ENCODE assay signal across 1 cellular context in the genomic region with DNA sequence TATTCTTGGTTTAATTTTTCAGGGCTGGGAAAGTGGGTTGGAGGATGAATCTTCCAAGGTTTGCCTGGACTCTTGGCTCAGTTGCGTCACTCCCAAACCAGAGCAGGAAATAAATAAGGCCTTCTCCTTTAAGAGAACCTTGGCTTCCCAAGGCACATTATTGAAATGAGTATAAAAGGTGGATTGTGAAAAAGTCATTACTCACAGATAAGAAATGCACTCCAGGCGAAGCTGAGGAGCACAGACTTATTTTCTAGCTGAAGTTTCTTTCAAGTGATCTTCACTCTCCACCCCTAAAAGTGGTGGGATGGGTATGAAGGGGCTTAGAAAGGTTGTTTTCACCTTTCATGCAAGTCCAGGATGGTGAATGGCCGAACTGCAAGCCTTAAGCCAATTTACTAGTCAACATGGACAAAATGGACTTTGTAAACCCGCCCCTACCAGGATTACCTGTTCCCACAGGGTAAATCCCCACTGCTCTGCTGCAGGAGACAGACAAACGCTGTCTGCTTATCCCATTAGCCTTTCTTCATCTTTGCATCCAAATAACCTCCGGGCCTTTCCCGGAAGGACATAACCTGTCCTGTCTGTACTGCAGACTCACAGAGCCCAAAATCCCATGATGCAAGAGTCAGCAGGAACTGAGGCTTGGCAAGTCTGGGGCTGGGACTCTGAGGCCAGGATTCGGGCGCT.
TF ChIP-seq lines count a peak whose summit lies in the region.

No MANE protein-coding gene starts in this region.

TF ChIP-seq in GM23338, 12 proteins besides CTCF, POLR2A, EP300 and RAD21:
- no peak for TF ChIP-seq NANOG (IDR thresholded peaks at IDR 0.05; ENCODE audit: borderline replicate concordance)
- no peak for TF ChIP-seq ZNF114 (CRISPR knock-in tag; IDR thresholded peaks at IDR 0.05)
- TF ChIP-seq, protein P1, sequence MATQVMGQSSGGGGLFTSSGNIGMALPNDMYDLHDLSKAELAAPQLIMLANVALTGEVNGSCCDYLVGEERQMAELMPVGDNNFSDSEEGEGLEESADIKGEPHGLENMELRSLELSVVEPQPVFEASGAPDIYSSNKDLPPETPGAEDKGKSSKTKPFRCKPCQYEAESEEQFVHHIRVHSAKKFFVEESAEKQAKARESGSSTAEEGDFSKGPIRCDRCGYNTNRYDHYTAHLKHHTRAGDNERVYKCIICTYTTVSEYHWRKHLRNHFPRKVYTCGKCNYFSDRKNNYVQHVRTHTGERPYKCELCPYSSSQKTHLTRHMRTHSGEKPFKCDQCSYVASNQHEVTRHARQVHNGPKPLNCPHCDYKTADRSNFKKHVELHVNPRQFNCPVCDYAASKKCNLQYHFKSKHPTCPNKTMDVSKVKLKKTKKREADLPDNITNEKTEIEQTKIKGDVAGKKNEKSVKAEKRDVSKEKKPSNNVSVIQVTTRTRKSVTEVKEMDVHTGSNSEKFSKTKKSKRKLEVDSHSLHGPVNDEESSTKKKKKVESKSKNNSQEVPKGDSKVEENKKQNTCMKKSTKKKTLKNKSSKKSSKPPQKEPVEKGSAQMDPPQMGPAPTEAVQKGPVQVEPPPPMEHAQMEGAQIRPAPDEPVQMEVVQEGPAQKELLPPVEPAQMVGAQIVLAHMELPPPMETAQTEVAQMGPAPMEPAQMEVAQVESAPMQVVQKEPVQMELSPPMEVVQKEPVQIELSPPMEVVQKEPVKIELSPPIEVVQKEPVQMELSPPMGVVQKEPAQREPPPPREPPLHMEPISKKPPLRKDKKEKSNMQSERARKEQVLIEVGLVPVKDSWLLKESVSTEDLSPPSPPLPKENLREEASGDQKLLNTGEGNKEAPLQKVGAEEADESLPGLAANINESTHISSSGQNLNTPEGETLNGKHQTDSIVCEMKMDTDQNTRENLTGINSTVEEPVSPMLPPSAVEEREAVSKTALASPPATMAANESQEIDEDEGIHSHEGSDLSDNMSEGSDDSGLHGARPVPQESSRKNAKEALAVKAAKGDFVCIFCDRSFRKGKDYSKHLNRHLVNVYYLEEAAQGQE (IDR thresholded peaks at IDR 0.05; ENCODE audit: unreplicated experiment), result no peak
- no peak for TF ChIP-seq EZH2 (IDR thresholded peaks at IDR 0.05; ENCODE audit: low read depth, unreplicated experiment)
- TF ChIP-seq POLR2AphosphoS5 (IDR thresholded peaks at IDR 0.05; ENCODE audit: low read depth), result no peak
- TF ChIP-seq, protein P2, sequence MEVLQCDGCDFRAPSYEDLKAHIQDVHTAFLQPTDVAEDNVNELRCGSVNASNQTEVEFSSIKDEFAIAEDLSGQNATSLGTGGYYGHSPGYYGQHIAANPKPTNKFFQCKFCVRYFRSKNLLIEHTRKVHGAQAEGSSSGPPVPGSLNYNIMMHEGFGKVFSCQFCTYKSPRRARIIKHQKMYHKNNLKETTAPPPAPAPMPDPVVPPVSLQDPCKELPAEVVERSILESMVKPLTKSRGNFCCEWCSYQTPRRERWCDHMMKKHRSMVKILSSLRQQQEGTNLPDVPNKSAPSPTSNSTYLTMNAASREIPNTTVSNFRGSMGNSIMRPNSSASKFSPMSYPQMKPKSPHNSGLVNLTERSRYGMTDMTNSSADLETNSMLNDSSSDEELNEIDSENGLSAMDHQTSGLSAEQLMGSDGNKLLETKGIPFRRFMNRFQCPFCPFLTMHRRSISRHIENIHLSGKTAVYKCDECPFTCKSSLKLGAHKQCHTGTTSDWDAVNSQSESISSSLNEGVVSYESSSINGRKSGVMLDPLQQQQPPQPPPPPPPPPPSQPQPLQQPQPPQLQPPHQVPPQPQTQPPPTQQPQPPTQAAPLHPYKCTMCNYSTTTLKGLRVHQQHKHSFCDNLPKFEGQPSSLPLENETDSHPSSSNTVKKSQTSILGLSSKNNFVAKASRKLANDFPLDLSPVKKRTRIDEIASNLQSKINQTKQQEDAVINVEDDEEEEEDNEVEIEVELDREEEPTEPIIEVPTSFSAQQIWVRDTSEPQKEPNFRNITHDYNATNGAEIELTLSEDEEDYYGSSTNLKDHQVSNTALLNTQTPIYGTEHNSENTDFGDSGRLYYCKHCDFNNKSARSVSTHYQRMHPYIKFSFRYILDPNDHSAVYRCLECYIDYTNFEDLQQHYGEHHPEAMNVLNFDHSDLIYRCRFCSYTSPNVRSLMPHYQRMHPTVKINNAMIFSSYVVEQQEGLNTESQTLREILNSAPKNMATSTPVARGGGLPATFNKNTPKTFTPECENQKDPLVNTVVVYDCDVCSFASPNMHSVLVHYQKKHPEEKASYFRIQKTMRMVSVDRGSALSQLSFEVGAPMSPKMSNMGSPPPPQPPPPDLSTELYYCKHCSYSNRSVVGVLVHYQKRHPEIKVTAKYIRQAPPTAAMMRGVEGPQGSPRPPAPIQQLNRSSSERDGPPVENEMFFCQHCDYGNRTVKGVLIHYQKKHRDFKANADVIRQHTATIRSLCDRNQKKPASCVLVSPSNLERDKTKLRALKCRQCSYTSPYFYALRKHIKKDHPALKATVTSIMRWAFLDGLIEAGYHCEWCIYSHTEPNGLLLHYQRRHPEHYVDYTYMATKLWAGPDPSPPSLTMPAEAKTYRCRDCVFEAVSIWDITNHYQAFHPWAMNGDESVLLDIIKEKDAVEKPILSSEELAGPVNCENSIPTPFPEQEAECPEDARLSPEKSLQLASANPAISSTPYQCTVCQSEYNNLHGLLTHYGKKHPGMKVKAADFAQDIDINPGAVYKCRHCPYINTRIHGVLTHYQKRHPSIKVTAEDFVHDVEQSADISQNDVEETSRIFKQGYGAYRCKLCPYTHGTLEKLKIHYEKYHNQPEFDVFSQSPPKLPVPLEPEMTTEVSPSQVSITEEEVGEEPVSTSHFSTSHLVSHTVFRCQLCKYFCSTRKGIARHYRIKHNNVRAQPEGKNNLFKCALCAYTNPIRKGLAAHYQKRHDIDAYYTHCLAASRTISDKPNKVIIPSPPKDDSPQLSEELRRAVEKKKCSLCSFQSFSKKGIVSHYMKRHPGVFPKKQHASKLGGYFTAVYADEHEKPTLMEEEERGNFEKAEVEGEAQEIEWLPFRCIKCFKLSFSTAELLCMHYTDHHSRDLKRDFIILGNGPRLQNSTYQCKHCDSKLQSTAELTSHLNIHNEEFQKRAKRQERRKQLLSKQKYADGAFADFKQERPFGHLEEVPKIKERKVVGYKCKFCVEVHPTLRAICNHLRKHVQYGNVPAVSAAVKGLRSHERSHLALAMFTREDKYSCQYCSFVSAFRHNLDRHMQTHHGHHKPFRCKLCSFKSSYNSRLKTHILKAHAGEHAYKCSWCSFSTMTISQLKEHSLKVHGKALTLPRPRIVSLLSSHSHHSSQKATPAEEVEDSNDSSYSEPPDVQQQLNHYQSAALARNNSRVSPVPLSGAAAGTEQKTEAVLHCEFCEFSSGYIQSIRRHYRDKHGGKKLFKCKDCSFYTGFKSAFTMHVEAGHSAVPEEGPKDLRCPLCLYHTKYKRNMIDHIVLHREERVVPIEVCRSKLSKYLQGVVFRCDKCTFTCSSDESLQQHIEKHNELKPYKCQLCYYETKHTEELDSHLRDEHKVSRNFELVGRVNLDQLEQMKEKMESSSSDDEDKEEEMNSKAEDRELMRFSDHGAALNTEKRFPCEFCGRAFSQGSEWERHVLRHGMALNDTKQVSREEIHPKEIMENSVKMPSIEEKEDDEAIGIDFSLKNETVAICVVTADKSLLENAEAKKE (CRISPR knock-in tag; IDR thresholded peaks at IDR 0.05), result no peak
- TF ChIP-seq STAT1 (IDR thresholded peaks at IDR 0.05; ENCODE audit: unreplicated experiment), result no peak
- no peak for TF ChIP-seq CREB1 (CRISPR knock-in tag; IDR thresholded peaks at IDR 0.05; ENCODE audit: low read depth)
- no peak for TF ChIP-seq ZNF331 (CRISPR knock-in tag; IDR thresholded peaks at IDR 0.05; ENCODE audit: low read depth)
- no peak for TF ChIP-seq JUNB (IDR thresholded peaks at IDR 0.05; ENCODE audit: unreplicated experiment)
- no peak for TF ChIP-seq EZH2phosphoT487 (IDR thresholded peaks at IDR 0.05; ENCODE audit: unreplicated experiment)
- TF ChIP-seq, protein P3, sequence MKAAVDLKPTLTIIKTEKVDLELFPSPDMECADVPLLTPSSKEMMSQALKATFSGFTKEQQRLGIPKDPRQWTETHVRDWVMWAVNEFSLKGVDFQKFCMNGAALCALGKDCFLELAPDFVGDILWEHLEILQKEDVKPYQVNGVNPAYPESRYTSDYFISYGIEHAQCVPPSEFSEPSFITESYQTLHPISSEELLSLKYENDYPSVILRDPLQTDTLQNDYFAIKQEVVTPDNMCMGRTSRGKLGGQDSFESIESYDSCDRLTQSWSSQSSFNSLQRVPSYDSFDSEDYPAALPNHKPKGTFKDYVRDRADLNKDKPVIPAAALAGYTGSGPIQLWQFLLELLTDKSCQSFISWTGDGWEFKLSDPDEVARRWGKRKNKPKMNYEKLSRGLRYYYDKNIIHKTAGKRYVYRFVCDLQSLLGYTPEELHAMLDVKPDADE (IDR thresholded peaks at IDR 0.05), result no peak
TF ChIP-seq in GM23338: peak in this region for 0.
